8 cellular contexts compared by ENCODE assay signal in genomic region chr5:157857821-157858526, GRCh38. TPM values are rescaled to one million over a fixed set of nuclear protein-coding genes. Genes with fewer than 3 reads are reported as not detected.
DNase-seq lines count a peak whose midpoint lies in the region; ATAC-seq and TF ChIP-seq lines count a peak whose summit lies in the region.

No MANE protein-coding gene starts in this region.

- intact Hi-C loops in ovary (cut with DNase I): loop anchor here in 1 of 4 donors (10.0 kb wide), 1 partner anchor 87 kb away; no protein-coding TSS in a partner anchor

- DNase-seq in BJ (ENCODE audit: low read depth) (no peak), HT-29 (ENCODE audit: low spot score) (peak; percentile 39), foreskin fibroblast (no peak), ovary (no peak), UCSD-AML1 (lab: John Stamatoyannopoulos, UW; ENCODE audit: unreplicated experiment) (no peak), occipital lobe (lab: John Stamatoyannopoulos, UW) (no peak)

- POLR2A ChIA-PET in BJ (lab: Charles Lee): no interaction called here

- H3K4me1 ChIP-seq in ovary (ENCODE audit: insufficient read depth): peaks cover 4% of the 10 kb centered on the region

- no peak for ATAC-seq in HG02981 (IDR thresholded peaks at IDR 0.05; ENCODE audit: unreplicated experiment)

- CTCF ChIA-PET in BJ (lab: Yijun Ruan, JAX): interaction anchor here (1.1 to 1.4 kb wide), 4 partner anchors 9 to 137 kb away, joined by 3 to 5 read pairs (median 3); no protein-coding TSS in a partner anchor

- peak overlapping the region; percentile 82 for H3K27ac ChIP-seq in VCaP
- H3K27ac ChIP-seq in ovary: peak overlapping the region; percentile 71 to 75

- H3K27me3 ChIP-seq in BJ (ENCODE audit: control insufficient read depth, insufficient read depth, low read length): no peaks in the 10 kb centered on the region
- H3K27me3 ChIP-seq in ovary: no peaks in the 10 kb centered on the region

- TF ChIP-seq POLR2A in ovary (IDR thresholded peaks at IDR 0.05): no peak

- WGBS in ovary, 3 donors: 1 to 3% (median 2%) methylated on average over 5 of the region's 5 CpGs

- TF ChIP-seq EP300 in ovary (IDR thresholded peaks at IDR 0.05): no peak

- TF ChIP-seq CTCF in BJ (IDR thresholded peaks at IDR 0.05; ENCODE audit: insufficient read depth, low read depth, low read length) (no peak), VCaP (conservative IDR thresholded peaks at IDR 0.05) (no peak), foreskin fibroblast (IDR thresholded peaks at IDR 0.05; ENCODE audit: low read depth, low read length) (no peak), ovary (IDR thresholded peaks at IDR 0.05) (no peak)

- H3K4me3 ChIP-seq in BJ (ENCODE audit: low read depth, low read length): peak overlapping the region; percentile 86
- H3K4me3 ChIP-seq in foreskin fibroblast (ENCODE audit: low read depth in 1 of 2, low read length in 2 of 2): peak overlapping the region; percentile 84 to 92
- peak overlapping the region; percentile 92 for H3K4me3 ChIP-seq in ovary

- H3K36me3 ChIP-seq in BJ (ENCODE audit: control insufficient read depth, insufficient read depth, low read length): no peaks in the 10 kb centered on the region
- H3K36me3 ChIP-seq in ovary: no peaks in the 10 kb centered on the region

- H3K9me3 ChIP-seq in ovary: no peaks in the 10 kb centered on the region

RNA-seq across cellular contexts. Expression of gene CLINT1, which starts 1.0 kb away (rescaled TPM):
- 93.2 and 164 TPM in 2 replicates for polyA plus RNA-seq in BJ (2011; rRNA removed)
- polyA minus RNA-seq in BJ (2011; rRNA and poly(A)+ RNA removed): 115 and 174 TPM in 2 replicates
- total RNA-seq in HT-29 (2014; rRNA removed; shearing (Covaris generic)): 70.0 and 101 TPM in 2 replicates
- total RNA-seq in ovary: 10 to 100 TPM; 40.5 to 67.8 (median 50.3) TPM
- polyA plus RNA-seq in ovary: 10 to 100 TPM; 27.4 to 52.6 TPM
- 66.9 TPM for total RNA-seq in occipital lobe
